8 cellular contexts compared by ENCODE assay signal in genomic region chr17:7234100-7235012, GRCh38. TPM values are rescaled to one million over a fixed set of nuclear protein-coding genes. Genes with fewer than 3 reads are reported as not detected.
A peak's percentile ranks its signal among the peaks of the same experiment; 100 is the strongest.
DNase-seq lines count a peak whose midpoint lies in the region; ATAC-seq and TF ChIP-seq lines count a peak whose summit lies in the region.

DVL2 (minus strand) TSS chr17:7234517; CDS start chr17:7234262, 255 bp downstream.

- peak; percentile 63 for ATAC-seq in GM21381 (IDR thresholded peaks at IDR 0.05; ENCODE audit: unreplicated experiment)

- 3% methylated on average over 74 of the region's 74 CpGs for WGBS in HUES64

- H3K36me3 Mint-ChIP-seq in endothelial cell (ENCODE audit: low read depth, unreplicated experiment) = peaks cover 45% of the 10 kb centered on the region

- H3K27me3 Mint-ChIP-seq in endothelial cell (ENCODE audit: unreplicated experiment) = peaks cover 27% of the 10 kb centered on the region

- CTCF ChIA-PET in OCI-LY7 (lab: Charles Lee; ENCODE audit: unreplicated experiment) = interaction anchor here (0.6 to 2.4 kb wide), 2 partner anchors 13 to 792 kb away, joined by 3 to 7 read pairs; no protein-coding TSS in a partner anchor

- no peaks in the 10 kb centered on the region for H3K9me3 Mint-ChIP-seq in endothelial cell (ENCODE audit: unreplicated experiment)

- H3K9me3 ChIP-seq in HUES64 (ENCODE audit: insufficient read depth, low read depth, low read length) (no peaks in the 10 kb centered on the region), OCI-LY7 (ENCODE audit: low read length) (no peaks in the 10 kb centered on the region)

- POLR2A ChIA-PET in OCI-LY7 (lab: Charles Lee) = no interaction called here

- H3K4me3 ChIP-seq in HUES64 (ENCODE audit: low read length) = peak within 1 kb of the TSS; percentile 78
- H3K4me3 ChIP-seq in OCI-LY7 (ENCODE audit: low read depth, low read length, poor library complexity, severe bottlenecking) = peak within 1 kb of the TSS; percentile 97

- no peak for TF ChIP-seq CTCF in OCI-LY7 (conservative IDR thresholded peaks at IDR 0.05; ENCODE audit: low read length)
- TF ChIP-seq CTCF in endothelial cell (IDR thresholded peaks at IDR 0.05; ENCODE audit: unreplicated experiment) = no peak

- H3K27ac ChIP-seq in HUES64 (ENCODE audit: low read depth, low read length) (peak within 1 kb of the TSS; percentile 88), OCI-LY7 (ENCODE audit: low read depth, low read length, poor library complexity, severe bottlenecking) (peak within 1 kb of the TSS; percentile 65)

- peak within 1 kb of the TSS; percentile 99 for H3K4me3 Mint-ChIP-seq in endothelial cell (ENCODE audit: unreplicated experiment)

- no peaks in the 10 kb centered on the region for H3K27me3 ChIP-seq in HUES64 (ENCODE audit: insufficient read depth, low read length)

- H3K4me1 ChIP-seq in HUES64 (ENCODE audit: insufficient read depth, low read length) (peaks cover 7% of the 10 kb centered on the region), OCI-LY7 (ENCODE audit: insufficient read depth, low read length, poor library complexity, severe bottlenecking) (peaks cover 40% of the 10 kb centered on the region)

- H3K4me1 Mint-ChIP-seq in endothelial cell (ENCODE audit: unreplicated experiment) = peaks cover 28% of the 10 kb centered on the region

- H3K27ac Mint-ChIP-seq in endothelial cell (ENCODE audit: unreplicated experiment) = peak within 1 kb of the TSS; percentile 86

- H2AFZ ChIP-seq in OCI-LY7 (ENCODE audit: low read length) = peak within 1 kb of the TSS; percentile 29; the same call in 1 of the 2 replicates

- H3K36me3 ChIP-seq in HUES64 (ENCODE audit: insufficient read depth, low read length) (peaks cover 42% of the 10 kb centered on the region), OCI-LY7 (ENCODE audit: insufficient read depth, low read length) (peaks cover 64% of the 10 kb centered on the region)

- no peaks in the 10 kb centered on the region for H3K9me2 ChIP-seq in OCI-LY7 (ENCODE audit: insufficient read depth, low read length)

- BruUV-seq in OCI-LY7 (replicated peaks; lab: Mats Ljungman, UMichigan) = TSS peak; percentile 75

- H4K20me1 ChIP-seq in OCI-LY7 (ENCODE audit: insufficient read depth, low read length) = peaks cover 19% of the 10 kb centered on the region

- peaks cover 59% of the 10 kb centered on the region for H3K79me2 ChIP-seq in OCI-LY7 (ENCODE audit: insufficient read depth, low read depth, low read length)

- DNase-seq in COLO668 (lab: John Stamatoyannopoulos, UW; ENCODE audit: unreplicated experiment) (peak; percentile 87), OCI-LY7 (ENCODE audit: low spot score) (peak; percentile 96), activated T-cell treated with anti-CD3 and anti-CD28 coated beads for 1 hour (ENCODE audit: low read depth) (peak; percentile 91), endothelial cell (ENCODE audit: low spot score) (peak; percentile 89), midbrain (lab: John Stamatoyannopoulos, UW) (peak; percentile 96)
- peak; percentile 91 to 94 for DNase-seq in stimulated activated CD8-positive, alpha-beta memory T cell treated with anti-CD3 and anti-CD28 coated beads, Interleukin-15, amount 100 ng/mL, for 48 hours (ENCODE audit: low read depth in 2 of 2)

- intact Hi-C loops in OCI-LY7 (cut with micrococcal nuclease; ENCODE audit: unreplicated experiment) = loop anchor here (1.0 to 5.0 kb wide), 2 partner anchors 13 to 248 kb away; partner anchors contain the start of genes POLR2A and SLC35G6

- peak within 1 kb of the TSS; percentile 87 for H3K9ac ChIP-seq in HUES64 (ENCODE audit: low read depth, low read length)

- H3K4me2 ChIP-seq in OCI-LY7 (ENCODE audit: low read length) = peak within 1 kb of the TSS; percentile 98

RNA-seq across cellular contexts. Expression of gene DVL2, which starts in this region (rescaled TPM):
- polyA plus RNA-seq in HUES64 (2013, experiment 1 of 2) = 42.7 TPM
- polyA plus RNA-seq in HUES64 (2013, experiment 2 of 2) = 48.1 TPM
- 84.3 and 98.8 TPM in 2 replicates for total RNA-seq in OCI-LY7 (2014; rRNA removed; shearing (Covaris generic))
- total RNA-seq in OCI-LY7 (2022) = 99.9 and 100 TPM in 2 replicates
- total RNA-seq in endothelial cell (ENCODE audit: unreplicated experiment) = 58.2 TPM

Comparison
In these comparisons a context has a peak if more than half of its experiments do, and no peak if none do; other contexts are left out.
1. Peak in every context shown above with its lines: DNase-seq, ATAC-seq, H3K4me3 ChIP-seq and H3K27ac ChIP-seq.